ENCODE assay signal across 27 cellular contexts in the genomic region with DNA sequence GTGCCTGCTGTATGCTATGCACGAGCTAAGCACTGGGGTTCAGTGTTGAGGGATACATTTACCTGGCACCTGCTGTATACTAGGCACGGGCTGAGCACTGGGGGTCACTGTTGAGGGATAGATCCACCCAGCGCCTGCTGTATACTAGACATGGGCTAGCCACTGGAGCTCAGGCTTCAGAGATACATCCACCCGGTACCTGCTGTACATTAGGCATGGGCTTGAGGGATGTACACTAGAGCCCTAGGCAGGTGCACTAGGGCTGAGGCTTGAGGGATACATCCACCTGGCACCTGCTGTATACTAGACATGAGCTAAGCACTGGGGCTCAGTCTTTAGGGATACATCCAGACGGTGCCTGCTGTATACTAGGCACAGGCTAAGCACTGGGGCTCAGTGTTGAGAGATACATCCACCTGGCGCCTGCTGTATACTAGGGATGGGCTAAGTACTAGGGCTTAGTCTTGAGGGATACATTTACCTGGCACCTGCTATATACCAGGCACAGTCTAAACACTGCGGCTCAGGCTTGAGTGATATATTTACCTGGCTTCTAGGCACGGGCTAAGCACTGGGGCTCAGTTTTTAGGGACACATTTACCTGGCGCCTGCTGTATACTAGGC.
"Had no signal": no experiment of that assay in that cellular context is flagged by ENCODE, and none has a peak within 500 bp of the region (broad histone marks: within the 10 kb centered on the region; RNA-seq: fewer than 3 reads in every experiment).

No MANE protein-coding gene starts in this region.

- H3K4me1 Mint-ChIP-seq: memory B cell had no signal

- H3K27ac Mint-ChIP-seq: memory B cell; nephron; progenitor cell of endocrine pancreas; stimulated activated naive B cell treated with anti-CD40 and anti-IgM and Interleukin-4, amounts not matched to agents 10 μg/mL and 1 μg/mL and 100 μg/mL, for 72 hours; type B pancreatic cell had no signal

- H3K4me3 Mint-ChIP-seq: memory B cell; nephron; neural crest cell; stimulated activated naive B cell treated with anti-CD40 and anti-IgM and Interleukin-4, amounts not matched to agents 10 μg/mL and 1 μg/mL and 100 μg/mL, for 72 hours; type B pancreatic cell had no signal

- H3K27me3 ChIP-seq: ovary, right atrium auricular region, right lobe of liver, uterus had no signal

- ATAC-seq: heart right ventricle; left colon; left lung; right lobe of liver; stimulated activated naive B cell treated with anti-CD40 and anti-IgM and Interleukin-4, amounts not matched to agents 10 μg/mL and 1 μg/mL and 100 μg/mL, for 72 hours had no signal

- H3K36me3 ChIP-seq: heart right ventricle, left lung, neutrophil, ovary, right atrium auricular region, right lobe of liver, stomach, suprapubic skin, thoracic aorta, tibial nerve, uterus had no signal

- H3K79me2 ChIP-seq: hepatocyte had no signal

- H3K4me1 ChIP-seq: left lung, right atrium auricular region, right lobe of liver, stomach, tibial nerve, uterus had no signal

- H2AFZ ChIP-seq: hepatocyte had no signal

- DNase-seq: heart right ventricle; islet precursor cell; kidney glomerular epithelial cell; left colon; occipital lobe; ovary; stimulated activated CD4-positive, alpha-beta T cell treated with anti-CD3 and anti-CD28 coated beads, Interleukin-1b, Interleukin-23, amount 100 ng/mL, for 48 hours; stimulated activated CD4-positive, alpha-beta T cell treated with anti-CD3 and anti-CD28 coated beads, Interleukin-2, amount 100 ng/mL, for 48 hours; stimulated activated CD4-positive, alpha-beta T cell treated with anti-CD3 and anti-CD28 coated beads, Interleukin-4, amount 100 ng/mL, for 4 hours; stimulated activated naive B cell treated with anti-CD40 and anti-IgM and Interleukin-4, amounts not matched to agents 10 μg/mL and 1 μg/mL and 100 μg/mL, for 72 hours; stimulated activated naive CD8-positive, alpha-beta T cell treated with anti-CD3 and anti-CD28 coated beads, Interleukin-15, Interleukin-2, amounts not matched to agents 100 U/mL and 50 U/mL, for 24 hours; stomach; uterus had no signal

- H3K36me3 Mint-ChIP-seq: memory B cell; stimulated activated naive B cell treated with anti-CD40 and anti-IgM and Interleukin-4, amounts not matched to agents 10 μg/mL and 1 μg/mL and 100 μg/mL, for 72 hours; type B pancreatic cell had no signal

- H3K4me3 ChIP-seq: heart right ventricle, hepatocyte, left lung, ovary, right atrium auricular region, right lobe of liver, smooth muscle cell, stomach, suprapubic skin, thoracic aorta, tibial nerve, uterus had no signal

- H3K9me3 ChIP-seq: heart right ventricle, left lung, neutrophil, ovary, right atrium auricular region, right lobe of liver, stomach, suprapubic skin, thoracic aorta, tibial nerve, uterus had no signal

- H3K9me3 Mint-ChIP-seq: memory B cell; neural crest cell; stimulated activated naive B cell treated with anti-CD40 and anti-IgM and Interleukin-4, amounts not matched to agents 10 μg/mL and 1 μg/mL and 100 μg/mL, for 72 hours; type B pancreatic cell had no signal

- H3K4me2 ChIP-seq: hepatocyte, smooth muscle cell had no signal

- H3K27ac ChIP-seq: heart right ventricle, hepatocyte, left lung, neutrophil, ovary, right atrium auricular region, right lobe of liver, stomach, suprapubic skin, thoracic aorta, tibial nerve, uterus had no signal
